In genomic region chr3:14505803-14506500, GRCh38 we compare ENCODE assay signal across 27 cellular contexts. TPM values are rescaled to one million over a fixed set of nuclear protein-coding genes. Genes with fewer than 3 reads are reported as not detected.
DNase-seq lines count a peak whose midpoint lies in the region; ATAC-seq and TF ChIP-seq lines count a peak whose summit lies in the region.
"Had no signal": no experiment of that assay in that cellular context is flagged by ENCODE, and none has a peak within 500 bp of the region (broad histone marks: within the 10 kb centered on the region; RNA-seq: fewer than 3 reads in every experiment).

No MANE protein-coding gene starts in this region.

- no peak overlapping the region for H3K27ac ChIP-seq in heart left ventricle
- H3K27ac ChIP-seq in left ventricle myocardium inferior (replicated peaks) = no peak overlapping the region
- no peak overlapping the region for H3K27ac ChIP-seq in endodermal cell (ENCODE audit: low read depth, low read length)
- no peak overlapping the region for H3K27ac ChIP-seq in neuronal stem cell (replicated peaks; ENCODE audit: low read length)
- H3K27ac ChIP-seq in spleen = no peak overlapping the region
- H3K27ac ChIP-seq: HL-60, RWPE1 had no signal

- H2BK5ac ChIP-seq in neuronal stem cell (ENCODE audit: low read length) = no peak overlapping the region

- peaks cover 0 to 9% (median 4%) of the 10 kb centered on the region in 12 donors for H3K4me1 ChIP-seq in heart left ventricle
- H3K4me1 ChIP-seq in left ventricle myocardium inferior = peaks cover 8% of the 10 kb centered on the region
- H3K4me1 ChIP-seq in endodermal cell (ENCODE audit: control insufficient read depth, insufficient read depth, low read length) = no peaks in the 10 kb centered on the region
- peaks cover 0 to 3% of the 10 kb centered on the region in 2 donors for H3K4me1 ChIP-seq in neuronal stem cell (ENCODE audit: control insufficient read depth in 2 of 2, insufficient read depth in 1 of 2, low read depth in 1 of 2, low read length in 2 of 2)
- peaks cover 0 to 9% (median 4%) of the 10 kb centered on the region in 6 donors for H3K4me1 ChIP-seq in spleen
- H3K4me1 ChIP-seq: HAP-1 had no signal

- peak overlapping the region; percentile 59 for H2BK15ac ChIP-seq in neuronal stem cell (ENCODE audit: low read length)

- H3K14ac ChIP-seq in neuronal stem cell (ENCODE audit: low read length) = no peak overlapping the region

- H2BK12ac ChIP-seq in neuronal stem cell (ENCODE audit: low read length) = no peak overlapping the region

- WGBS in heart left ventricle, 4 donors = 65 to 82% (median 81%) methylated on average over 15 to 16 of the region's 16 CpGs
- WGBS in endodermal cell (ENCODE audit: insufficient coverage in 1 of 2, insufficient read length in 1 of 2), 2 experiments = 91 to 93% methylated on average over 14 to 16 of the region's 16 CpGs
- WGBS in neuronal stem cell (ENCODE audit: extremely low coverage in 2 of 2, insufficient read length in 2 of 2, insufficient replicate concordance in 1 of 2), 2 donors = no CpG with 5 or more reads among the region's 16 CpGs
- WGBS in spleen, 5 donors = 69 to 83% (median 76%) methylated on average over 9 to 16 of the region's 16 CpGs

- no peak overlapping the region for H3K27ac Mint-ChIP-seq in endodermal cell
- no peak overlapping the region for H3K27ac Mint-ChIP-seq in activated CD8-positive, alpha-beta T cell treated with anti-CD3 and anti-CD28 coated beads, Interleukin-2, amount 10 ng/mL, durations not matched to agents 7 days and 5 days
- H3K27ac Mint-ChIP-seq: CD4-positive, alpha-beta memory T cell; GM23338; IgD-negative memory B cell had no signal

- intact Hi-C loops in heart left ventricle (cut with DNase I) = loop anchor here in 4 of 10 donors (5.0 to 10.0 kb wide), 4 partner anchors 129 to 416 kb away; partner anchors contain the start of gene CCDC174 (in 1 of the 4)
- intact Hi-C loops in left ventricle myocardium inferior (cut with micrococcal nuclease) = no loop called here
- intact Hi-C loops in spleen (cut with DNase I; ENCODE audit: low total_unique reads) = no loop called here

- H3K4me2 ChIP-seq in neuronal stem cell (ENCODE audit: insufficient read depth, low read length, poor library complexity, severe bottlenecking) = no peak overlapping the region
- H3K4me2 ChIP-seq: GM23338 had no signal

- TF ChIP-seq POLR2A in heart left ventricle (IDR thresholded peaks at IDR 0.05) = no peak
- TF ChIP-seq POLR2A in spleen (IDR thresholded peaks at IDR 0.05) = no peak

- H3K4me1 Mint-ChIP-seq in endodermal cell = no peaks in the 10 kb centered on the region
- no peaks in the 10 kb centered on the region for H3K4me1 Mint-ChIP-seq in activated CD8-positive, alpha-beta T cell treated with anti-CD3 and anti-CD28 coated beads, Interleukin-2, amount 10 ng/mL, durations not matched to agents 7 days and 5 days (ENCODE audit: low read depth)

- H3K27me3 ChIP-seq in heart left ventricle (no peaks in the 10 kb centered on the region), left ventricle myocardium inferior (ENCODE audit: low read depth) (no peaks in the 10 kb centered on the region), endodermal cell (ENCODE audit: control insufficient read depth, insufficient read depth, low read length, poor library complexity, severe bottlenecking) (no peaks in the 10 kb centered on the region), neuronal stem cell (ENCODE audit: control insufficient read depth in 3 of 3, insufficient read depth in 3 of 3, low read depth in 1 of 3, low read length in 3 of 3) (peaks cover 0 to 7% (median 4%) of the 10 kb centered on the region in 3 experiments), spleen (replicated peaks in 1 of 7) (peaks cover 0 to 12% (median 0%) of the 10 kb centered on the region in 7 donors)

- no peak overlapping the region for H3K4ac ChIP-seq in neuronal stem cell (ENCODE audit: low read length)

- CTCF ChIA-PET in activated CD8-positive, alpha-beta T cell treated with anti-CD3 and anti-CD28 coated beads, Interleukin-2, amount 10 ng/mL, durations not matched to agents 7 days and 5 days (lab: Charles Lee) = no interaction called here

- peaks cover 6% of the 10 kb centered on the region for H3K27me3 Mint-ChIP-seq in endodermal cell (ENCODE audit: insufficient read depth)
- peaks cover 2% of the 10 kb centered on the region for H3K27me3 Mint-ChIP-seq in activated CD8-positive, alpha-beta T cell treated with anti-CD3 and anti-CD28 coated beads, Interleukin-2, amount 10 ng/mL, durations not matched to agents 7 days and 5 days (ENCODE audit: low read depth)

- peaks cover 13% of the 10 kb centered on the region for H3K9me3 Mint-ChIP-seq in endodermal cell
- H3K9me3 Mint-ChIP-seq in activated CD8-positive, alpha-beta T cell treated with anti-CD3 and anti-CD28 coated beads, Interleukin-2, amount 10 ng/mL, durations not matched to agents 7 days and 5 days (ENCODE audit: insufficient read depth) = peaks cover 14% of the 10 kb centered on the region

- H3K23ac ChIP-seq in neuronal stem cell (ENCODE audit: low read depth, low read length, poor library complexity) = no peak overlapping the region

- H3K18ac ChIP-seq in neuronal stem cell (ENCODE audit: low read length) = peak overlapping the region; percentile 52

- no peak overlapping the region for H3K9ac ChIP-seq in endodermal cell (ENCODE audit: extremely low read depth, low read length, poor library complexity, severe bottlenecking)
- H3K9ac ChIP-seq in neuronal stem cell (ENCODE audit: low read depth, low read length, poor library complexity) = peak overlapping the region; percentile 38

- no peak overlapping the region for H2AFZ ChIP-seq in neuronal stem cell (ENCODE audit: low read length)
- H2AFZ ChIP-seq: GM23338 had no signal

- H2BK120ac ChIP-seq in neuronal stem cell (ENCODE audit: low read depth, low read length) = no peak overlapping the region

- H3K4me3 ChIP-seq in heart left ventricle = no peak overlapping the region
- H3K4me3 ChIP-seq in left ventricle myocardium inferior = no peak overlapping the region
- H3K4me3 ChIP-seq in endodermal cell (ENCODE audit: low read length) = no peak overlapping the region
- no peak overlapping the region for H3K4me3 ChIP-seq in neuronal stem cell (ENCODE audit: low read length in 2 of 2)
- no peak overlapping the region for H3K4me3 ChIP-seq in spleen
- H3K4me3 ChIP-seq: GM23338, HAP-1 had no signal

- peaks cover 0 to 50% (median 19%) of the 10 kb centered on the region in 9 donors for H3K36me3 ChIP-seq in heart left ventricle
- H3K36me3 ChIP-seq in left ventricle myocardium inferior = peaks cover 32% of the 10 kb centered on the region
- no peaks in the 10 kb centered on the region for H3K36me3 ChIP-seq in endodermal cell (ENCODE audit: control insufficient read depth, insufficient read depth, low read length)
- H3K36me3 ChIP-seq in neuronal stem cell (replicated peaks in 1 of 2; ENCODE audit: control insufficient read depth in 2 of 2, insufficient read depth in 2 of 2, low read length in 2 of 2) = peaks cover 0 to 3% of the 10 kb centered on the region in 2 donors
- no peaks in the 10 kb centered on the region for H3K36me3 ChIP-seq in spleen
- H3K36me3 ChIP-seq: HAP-1 had no signal

- peak overlapping the region; percentile 68 for H2AK5ac ChIP-seq in neuronal stem cell (ENCODE audit: low read depth, low read length)

- peaks cover 2% of the 10 kb centered on the region for H3K79me1 ChIP-seq in neuronal stem cell (ENCODE audit: low read depth, low read length)

- no peak overlapping the region for H4K8ac ChIP-seq in neuronal stem cell (ENCODE audit: low read depth, low read length)

- no peak for ATAC-seq in heart left ventricle
- no peak for ATAC-seq in activated CD8-positive, alpha-beta T cell treated with anti-CD3 and anti-CD28 coated beads, Interleukin-2, amount 10 ng/mL, durations not matched to agents 7 days and 5 days
- no peak for ATAC-seq in HG03378 (IDR thresholded peaks at IDR 0.05; ENCODE audit: unreplicated experiment)
- ATAC-seq: GM23338, Panc1 had no signal

- no peak for TF ChIP-seq CTCF in heart left ventricle (IDR thresholded peaks at IDR 0.05)
- TF ChIP-seq CTCF in left ventricle myocardium inferior (IDR thresholded peaks at IDR 0.05; ENCODE audit: borderline replicate concordance) = no peak
- no peak for TF ChIP-seq CTCF in endodermal cell (conservative IDR thresholded peaks at IDR 0.05)
- no peak for TF ChIP-seq CTCF in spleen (IDR thresholded peaks at IDR 0.05 in 8 of 11, conservative IDR thresholded peaks at IDR 0.05 in 3 of 11)

- no peak overlapping the region for H3K4me3 Mint-ChIP-seq in endodermal cell
- no peak overlapping the region for H3K4me3 Mint-ChIP-seq in activated CD8-positive, alpha-beta T cell treated with anti-CD3 and anti-CD28 coated beads, Interleukin-2, amount 10 ng/mL, durations not matched to agents 7 days and 5 days
- H3K4me3 Mint-ChIP-seq: CD4-positive, alpha-beta memory T cell; GM23338; IgD-negative memory B cell had no signal

- DNase-seq in heart left ventricle (peak in 3 of 5 donors; percentile 6 to 56 (median 14)), left ventricle myocardium inferior (no peak), endodermal cell (peak; percentile 40), neuronal stem cell (ENCODE audit: low spot score) (no peak), spleen (peak; percentile 71), NCI-H128 (lab: John Stamatoyannopoulos, UW; ENCODE audit: unreplicated experiment) (no peak)
- DNase-seq in activated CD8-positive, alpha-beta T cell treated with anti-CD3 and anti-CD28 coated beads, Interleukin-2, amount 10 ng/mL, durations not matched to agents 7 days and 5 days = no peak
- DNase-seq: C1 segment of cervical spinal cord; CD4-positive, alpha-beta memory T cell; COR-L47; NCI-H1048; NCI-H1417 treated with DMSO at 0.1 percent for 48 hours; NCI-H1694 treated with DMSO at 0.1 percent for 48 hours; NCI-H2081; NCI-H2171; NCI-H226; NCI-H510A; NCI-H69; SIG-M5 had no signal

- POLR2A ChIA-PET in activated CD8-positive, alpha-beta T cell treated with anti-CD3 and anti-CD28 coated beads, Interleukin-2, amount 10 ng/mL, durations not matched to agents 7 days and 5 days (lab: Charles Lee) = no interaction called here

- H4K91ac ChIP-seq in neuronal stem cell (ENCODE audit: low read depth, low read length, poor library complexity) = no peak overlapping the region

- H3K9me3 ChIP-seq in heart left ventricle (peaks cover 0 to 25% (median 10%) of the 10 kb centered on the region in 12 donors), left ventricle myocardium inferior (replicated peaks) (peaks cover 23% of the 10 kb centered on the region), endodermal cell (ENCODE audit: control insufficient read depth, low read length) (peaks cover 13% of the 10 kb centered on the region), neuronal stem cell (replicated peaks in 1 of 2; ENCODE audit: control insufficient read depth in 2 of 2, insufficient read depth in 1 of 2, low read depth in 1 of 2, low read length in 2 of 2) (peaks cover 6 to 7% of the 10 kb centered on the region in 2 donors), spleen (peaks cover 5 to 28% (median 25%) of the 10 kb centered on the region in 8 donors)
- H3K9me3 ChIP-seq: HAP-1 had no signal

- no peaks in the 10 kb centered on the region for H3K36me3 Mint-ChIP-seq in endodermal cell (ENCODE audit: low read depth)
- no peaks in the 10 kb centered on the region for H3K36me3 Mint-ChIP-seq in activated CD8-positive, alpha-beta T cell treated with anti-CD3 and anti-CD28 coated beads, Interleukin-2, amount 10 ng/mL, durations not matched to agents 7 days and 5 days (ENCODE audit: low read depth)

RNA-seq across cellular contexts. Expression of gene GRIP2, which starts 34.2 kb away (rescaled TPM):
- 10 to 100 TPM in 8 of 9 donors, 1 to 10 TPM in 1; 5.8 to 56.7 (median 28.7) TPM for total RNA-seq in heart left ventricle
- 10 to 100 TPM in 1 of 2 donors, 1 to 10 TPM in 1; 6.3 to 42.6 TPM for polyA plus RNA-seq in heart left ventricle
- 59.1 TPM for total RNA-seq in left ventricle myocardium inferior
- 1 to 10 TPM; 2.0 to 2.2 TPM for total RNA-seq in endodermal cell
- polyA plus RNA-seq in endodermal cell (2013, experiment 1 of 2) = 1.1 TPM
- polyA plus RNA-seq in endodermal cell (2013, experiment 2 of 2) = 0.79 TPM
- 0.77 TPM for polyA plus RNA-seq in neuronal stem cell (2013, experiment 1 of 2)
- 0.62 TPM for polyA plus RNA-seq in neuronal stem cell (2013, experiment 2 of 2)
- 1 to 10 TPM in 6 of 7 donors, under 1 TPM in 1; 0.60 to 3.7 (median 1.2) TPM for total RNA-seq in spleen
- 1 to 10 TPM in 1 of 3 donors, under 1 TPM in 2; 0.15 to 2.5 (median 0.52) TPM for polyA plus RNA-seq in spleen
- total RNA-seq in activated CD8-positive, alpha-beta T cell treated with anti-CD3 and anti-CD28 coated beads, Interleukin-2, amount 10 ng/mL, durations not matched to agents 7 days and 5 days = not detected
- total RNA-seq: CD4-positive, alpha-beta memory T cell; OCI-LY7 had no signal
- polyA plus RNA-seq: CD4-positive, alpha-beta memory T cell; IgD-negative memory B cell had no signal

Comparison
In these comparisons a context has a peak if more than half of its experiments do, and no peak if none do; other contexts are left out.
1. DNase-seq: peak in heart left ventricle (3 of 5), endodermal cell (single experiment) and spleen (single experiment); none in left ventricle myocardium inferior (single experiment), neuronal stem cell (single experiment), activated CD8-positive, alpha-beta T cell treated with anti-CD3 and anti-CD28 coated beads, Interleukin-2, amount 10 ng/mL, durations not matched to agents 7 days and 5 days (single experiment) and NCI-H128 (single experiment).